17 cellular contexts compared by ENCODE assay signal in genomic region chr7:4267326-4268039, GRCh38.
DNase-seq lines count a peak whose midpoint lies in the region; ATAC-seq and TF ChIP-seq lines count a peak whose summit lies in the region.
"Had no signal": no experiment of that assay in that cellular context is flagged by ENCODE, and none has a peak within 500 bp of the region (broad histone marks: within the 10 kb centered on the region; RNA-seq: fewer than 3 reads in every experiment).

No MANE protein-coding gene starts in this region.

- TF ChIP-seq CTCF in IMR-90 (conservative IDR thresholded peaks at IDR 0.05; ENCODE audit: low read depth, low read length), result no peak
- no peak for TF ChIP-seq CTCF in WTC11 (IDR thresholded peaks at IDR 0.05)
- no peak for TF ChIP-seq CTCF in type B pancreatic cell (conservative IDR thresholded peaks at IDR 0.05)
- no peak for TF ChIP-seq CTCF in gastrocnemius medialis (IDR thresholded peaks at IDR 0.05 in 4 of 5, conservative IDR thresholded peaks at IDR 0.05 in 1 of 5)

- TF ChIP-seq RAD21 in IMR-90 (IDR thresholded peaks at IDR 0.05; ENCODE audit: low read length), result no peak

- no peaks in the 10 kb centered on the region for H3K9me3 Mint-ChIP-seq in WTC11
- H3K9me3 Mint-ChIP-seq in type B pancreatic cell, result no peaks in the 10 kb centered on the region
- H3K9me3 Mint-ChIP-seq: CD8-positive, alpha-beta T cell had no signal

- dilution Hi-C loops in IMR-90 (cut with HindIII; ENCODE audit: low sequenced_read_pairs, unreplicated experiment), result no loop called here

- no TSS peak for BruUV-seq in IMR-90 (replicated peaks; lab: Mats Ljungman, UMichigan)

- POLR2A ChIA-PET in IMR-90 (lab: Charles Lee; ENCODE audit: unreplicated experiment), result no interaction called here
- POLR2A ChIA-PET in WTC11 (lab: Charles Lee), result no interaction called here

- no peak overlapping the region for H3K4me2 ChIP-seq in IMR-90 (ENCODE audit: low read depth, low read length)
- H3K4me2 ChIP-seq: PC-9 had no signal

- H3K4me1 Mint-ChIP-seq in WTC11 (peaks cover 10% of the 10 kb centered on the region; the same call in 1 of the 2 replicates), type B pancreatic cell (ENCODE audit: unreplicated experiment) (no peaks in the 10 kb centered on the region)

- H3K27me3 Mint-ChIP-seq in WTC11 (ENCODE audit: low read depth), result no peaks in the 10 kb centered on the region
- peaks cover 3% of the 10 kb centered on the region for H3K27me3 Mint-ChIP-seq in type B pancreatic cell

- no peak overlapping the region for H2BK20ac ChIP-seq in IMR-90 (ENCODE audit: low read depth, low read length)

- H3K4me1 ChIP-seq in IMR-90 (ENCODE audit: control insufficient read depth, insufficient read depth, low read length) (no peaks in the 10 kb centered on the region), gastrocnemius medialis (no peaks in the 10 kb centered on the region)
- H3K4me1 ChIP-seq: SJCRH30 had no signal

- H2AFZ ChIP-seq in IMR-90 (replicated peaks; ENCODE audit: low read length, poor library complexity), result no peak overlapping the region
- H2AFZ ChIP-seq: PC-9 had no signal

- ATAC-seq in IMR-90 (ENCODE audit: low read depth) (0 out of 2 replicates have a peak, but pooled peaks have one; percentile 17), WTC11 (no peak), gastrocnemius medialis (no peak), HG02840 (IDR thresholded peaks at IDR 0.05; ENCODE audit: low FRiP score, unreplicated experiment) (no peak)
- ATAC-seq: CD8-positive, alpha-beta T cell had no signal

- H2AK9ac ChIP-seq in IMR-90 (replicated peaks; ENCODE audit: low read depth, low read length, poor library complexity), result no peak overlapping the region

- H2BK15ac ChIP-seq in IMR-90 (ENCODE audit: low read depth, low read length), result no peak overlapping the region

- CTCF ChIA-PET in IMR-90 (lab: Yijun Ruan, JAX), result no interaction called here
- CTCF ChIA-PET in WTC11 (lab: Charles Lee), result interaction anchor here (1.7 kb wide), 1 partner anchor 41 kb away, joined by 5 read pairs; no protein-coding TSS in a partner anchor

- TF ChIP-seq POLR2A in IMR-90 (IDR thresholded peaks at IDR 0.05; ENCODE audit: low read depth, low read length) (no peak), gastrocnemius medialis (IDR thresholded peaks at IDR 0.05) (no peak)

- no peak overlapping the region for H4K8ac ChIP-seq in IMR-90 (ENCODE audit: low read depth in 2 of 2, low read length in 2 of 2)

- H2BK120ac ChIP-seq in IMR-90 (ENCODE audit: low read depth, low read length), result no peak overlapping the region

- 84% methylated on average over 7 of the region's 21 CpGs; no CpG with 5 or more reads in 1 of the 2 experiments for WGBS in IMR-90 (ENCODE audit: extremely low coverage in 2 of 2, insufficient read length in 1 of 2), 2 experiments

- H3K27ac Mint-ChIP-seq in WTC11 (peak overlapping the region; percentile 41; the same call in 1 of the 2 replicates), type B pancreatic cell (no peak overlapping the region)
- H3K27ac Mint-ChIP-seq: CD8-positive, alpha-beta T cell had no signal

- no peak overlapping the region for H3K23ac ChIP-seq in IMR-90 (ENCODE audit: low read depth, low read length)

- no peak overlapping the region for H3K4ac ChIP-seq in IMR-90 (ENCODE audit: low read depth, low read length)

- intact Hi-C loops in IMR-90 (cut with micrococcal nuclease) (no loop called here), gastrocnemius medialis (cut with DNase I; ENCODE audit: low total_unique reads) (no loop called here)

- H3K27ac ChIP-seq in IMR-90 (ENCODE audit: insufficient read depth, low read length), result no peak overlapping the region
- no peak overlapping the region for H3K27ac ChIP-seq in gastrocnemius medialis
- H3K27ac ChIP-seq: BLaER1 treated with 17β-estradiol and CSF1 and Interleukin-3, amounts not matched to agents 10 nM and 100 nM; PC-9; SJCRH30 had no signal

- no peaks in the 10 kb centered on the region for H4K20me1 ChIP-seq in IMR-90 (ENCODE audit: insufficient read depth, low read length)
- H4K20me1 ChIP-seq: BLaER1 treated with 17β-estradiol and CSF1 and Interleukin-3, amounts not matched to agents 10 nM and 100 nM had no signal

- no peak overlapping the region for H2BK5ac ChIP-seq in IMR-90 (ENCODE audit: low read depth, low read length, poor library complexity, severe bottlenecking)

- H3K27me3 ChIP-seq in IMR-90 (ENCODE audit: control insufficient read depth, insufficient read depth, low read length), result no peaks in the 10 kb centered on the region
- no peaks in the 10 kb centered on the region for H3K27me3 ChIP-seq in gastrocnemius medialis
- H3K27me3 ChIP-seq: BLaER1 treated with 17β-estradiol and CSF1 and Interleukin-3, amounts not matched to agents 10 nM and 100 nM; SJCRH30 had no signal

- no peaks in the 10 kb centered on the region for H3K9me1 ChIP-seq in IMR-90 (ENCODE audit: insufficient read depth, low read length)

- H3K56ac ChIP-seq in IMR-90 (ENCODE audit: extremely low read depth, insufficient read depth, low read length), result no peak overlapping the region

- H3K9me3 ChIP-seq in IMR-90 (ENCODE audit: control insufficient read depth, insufficient read depth, low read length), result peaks cover 24% of the 10 kb centered on the region
- no peaks in the 10 kb centered on the region for H3K9me3 ChIP-seq in gastrocnemius medialis
- H3K9me3 ChIP-seq: SJCRH30 had no signal

- H2AK5ac ChIP-seq in IMR-90 (ENCODE audit: low read depth, low read length), result no peak overlapping the region

- no peak for DNase-seq in IMR-90
- DNase-seq in WTC11 (ENCODE audit: low spot score), result no peak
- DNase-seq in mesenteric fat pad (ENCODE audit: low spot score), result peak; percentile 81
- DNase-seq in type B pancreatic cell (ENCODE audit: extremely low spot score, unreplicated experiment), result peak; percentile 52
- DNase-seq in gastrocnemius medialis, result no peak
- no peak for DNase-seq in activated naive CD4-positive, alpha-beta T cell (lab: John Stamatoyannopoulos, UW)
- DNase-seq: KBM-7, NCI-H1048, NCI-H1436, NCI-H2029, NCI-H345, NCI-H526, PC-9, SJCRH30 had no signal

- no peak overlapping the region for H3K9ac ChIP-seq in IMR-90 (ENCODE audit: low read depth, low read length)
- H3K9ac ChIP-seq: BLaER1 treated with 17β-estradiol and CSF1 and Interleukin-3, amounts not matched to agents 10 nM and 100 nM had no signal

- no peak overlapping the region for H3K18ac ChIP-seq in IMR-90 (ENCODE audit: low read depth, low read length)

- in situ Hi-C loops in IMR-90 (cut with MboI; ENCODE audit: low sequenced_read_pairs) (no loop called here), gastrocnemius medialis (cut with MboI; ENCODE audit: low sequenced_read_pairs in 4 of 4) (no loop called here)

- H4K5ac ChIP-seq in IMR-90 (ENCODE audit: low read depth, low read length), result no peak overlapping the region

- H3K4me3 ChIP-seq in IMR-90 (ENCODE audit: insufficient read depth, low read depth, low read length) (no peak overlapping the region), gastrocnemius medialis (no peak overlapping the region)
- H3K4me3 ChIP-seq: BLaER1 treated with 17β-estradiol and CSF1 and Interleukin-3, amounts not matched to agents 10 nM and 100 nM; PC-9; SJCRH30 had no signal

- H3K14ac ChIP-seq in IMR-90 (replicated peaks; ENCODE audit: low read depth, low read length), result no peak overlapping the region

- H3K36me3 Mint-ChIP-seq in WTC11, result no peaks in the 10 kb centered on the region
- H3K36me3 Mint-ChIP-seq in type B pancreatic cell, result peaks cover 4% of the 10 kb centered on the region
- H3K36me3 Mint-ChIP-seq: CD8-positive, alpha-beta T cell had no signal

- H3K4me3 Mint-ChIP-seq in WTC11 (no peak overlapping the region), type B pancreatic cell (no peak overlapping the region)
- H3K4me3 Mint-ChIP-seq: CD8-positive, alpha-beta T cell had no signal

- no peaks in the 10 kb centered on the region for H3K79me1 ChIP-seq in IMR-90 (ENCODE audit: low read depth in 1 of 2, low read length in 2 of 2)

- no peak overlapping the region for H4K91ac ChIP-seq in IMR-90 (ENCODE audit: insufficient read depth, low read depth, low read length)

- H3K36me3 ChIP-seq in IMR-90 (ENCODE audit: control insufficient read depth, insufficient read depth, low read length) (no peaks in the 10 kb centered on the region), gastrocnemius medialis (no peaks in the 10 kb centered on the region)
- H3K36me3 ChIP-seq: BLaER1 treated with 17β-estradiol and CSF1 and Interleukin-3, amounts not matched to agents 10 nM and 100 nM; SJCRH30 had no signal

TF ChIP-seq in IMR-90, 13 proteins besides CTCF, POLR2A, EP300 and RAD21 (continues in another document):
- TF ChIP-seq USF2 (IDR thresholded peaks at IDR 0.05; ENCODE audit: low read depth, low read length) (no peak), CHD1 (IDR thresholded peaks at IDR 0.05; ENCODE audit: low read depth, low read length) (no peak), MXI1 (IDR thresholded peaks at IDR 0.05; ENCODE audit: borderline replicate concordance, low read depth, low read length) (no peak), NFE2L2 (IDR thresholded peaks at IDR 0.05; ENCODE audit: low read depth, low read length) (no peak), FOS (IDR thresholded peaks at IDR 0.05; ENCODE audit: low read depth, low read length) (no peak), MAZ (IDR thresholded peaks at IDR 0.05; ENCODE audit: borderline replicate concordance, low read depth, low read length) (no peak)

TF ChIP-seq in WTC11, 78 proteins besides CTCF, POLR2A, EP300 and RAD21 (continues in another document):
- TF ChIP-seq STAT6 (CRISPR knock-in tag; conservative IDR thresholded peaks at IDR 0.05; ENCODE audit: low read depth) (no peak), SP1 (CRISPR knock-in tag; conservative IDR thresholded peaks at IDR 0.05) (no peak)

Comparison
In these comparisons a context has a peak if more than half of its experiments do, and no peak if none do; other contexts are left out.
1. DNase-seq: peak in mesenteric fat pad (single experiment) and type B pancreatic cell (single experiment); none in IMR-90 (single experiment), WTC11 (single experiment), gastrocnemius medialis (0 of 2) and activated naive CD4-positive, alpha-beta T cell (0 of 4).